Comparison of ENCODE assay signal across 8 cellular contexts in the genomic region with DNA sequence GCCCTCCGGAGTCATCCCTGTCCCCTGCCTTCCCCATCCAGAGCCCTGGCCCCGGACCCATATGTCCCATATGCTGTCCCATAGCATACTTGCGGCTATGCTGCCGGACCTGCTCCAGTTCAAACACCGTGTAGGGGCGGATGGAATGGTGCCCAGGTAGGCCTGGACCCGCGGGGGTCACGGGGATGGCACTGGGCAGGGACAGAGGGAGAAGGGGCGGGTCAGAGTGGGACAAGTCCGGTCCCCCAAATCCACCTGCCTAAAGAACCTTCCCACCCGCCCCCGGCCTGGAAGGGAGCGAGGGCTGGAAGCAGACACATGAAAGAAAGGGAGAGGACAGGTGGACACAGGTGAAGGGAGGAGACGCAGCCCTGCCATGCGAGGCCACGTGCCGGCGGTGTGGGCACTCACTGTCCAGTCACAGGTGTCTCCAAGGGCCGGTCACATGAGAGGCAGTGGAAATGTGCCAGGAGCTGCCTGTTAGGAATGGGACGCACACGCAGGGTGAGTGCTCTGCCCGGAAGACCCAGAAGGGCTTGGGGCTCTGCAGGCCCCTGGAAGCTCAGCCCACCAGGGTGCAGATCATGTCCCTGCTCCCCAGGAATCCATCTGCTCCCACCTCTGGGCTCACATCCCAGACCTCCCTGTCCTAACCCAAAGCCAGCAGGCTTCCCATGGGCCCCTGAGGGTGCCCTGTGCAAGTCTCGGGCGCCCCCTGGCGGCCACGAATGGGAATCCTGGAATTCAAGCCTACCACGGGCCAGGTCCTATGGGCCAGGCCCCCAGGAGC. TPM values are rescaled to one million over a fixed set of nuclear protein-coding genes. Genes with fewer than 3 reads are reported as not detected.
DNase-seq lines count a peak whose midpoint lies in the region; ATAC-seq and TF ChIP-seq lines count a peak whose summit lies in the region.

No MANE protein-coding gene starts in this region.

- no peak overlapping the region for H3K4me3 Mint-ChIP-seq in endodermal cell

- H3K27ac ChIP-seq in endodermal cell (ENCODE audit: low read depth, low read length) = no peak overlapping the region

- H3K4me3 ChIP-seq in NT2/D1 (ENCODE audit: insufficient read length, low read depth) = no peak overlapping the region
- no peak overlapping the region for H3K4me3 ChIP-seq in endodermal cell (ENCODE audit: low read length)

- no peaks in the 10 kb centered on the region for H3K9me3 Mint-ChIP-seq in endodermal cell

- H3K9me3 ChIP-seq in NT2/D1 (ENCODE audit: insufficient read depth, low read length) (no peaks in the 10 kb centered on the region), endodermal cell (ENCODE audit: control insufficient read depth, low read length) (no peaks in the 10 kb centered on the region)

- H3K27me3 Mint-ChIP-seq in endodermal cell (ENCODE audit: insufficient read depth) = no peaks in the 10 kb centered on the region

- H3K9ac ChIP-seq in NT2/D1 (ENCODE audit: insufficient read length, low read depth) (peak overlapping the region; percentile 51), endodermal cell (ENCODE audit: extremely low read depth, low read length, poor library complexity, severe bottlenecking) (no peak overlapping the region)

- ATAC-seq in GM21360 (IDR thresholded peaks at IDR 0.05; ENCODE audit: unreplicated experiment) = no peak

- peak; percentile 57 for DNase-seq in GDM1 (lab: John Stamatoyannopoulos, UW)
- DNase-seq in HUDEP-2 (lab: John Stamatoyannopoulos, UW; ENCODE audit: unreplicated experiment in 76 of 76) = peak in 67 of 76 experiments; percentile 11 to 84 (median 61)
- peak; percentile 47 for DNase-seq in NT2/D1 (ENCODE audit: low read depth, low spot score)
- DNase-seq in activated CD8-positive, alpha-beta memory T cell treated with anti-CD3 and anti-CD28 coated beads for 48 hours (ENCODE audit: low read depth in 2 of 3, low spot score in 2 of 3) = peak in 2 of 3 experiments; percentile 65 to 83
- peak; percentile 99 for DNase-seq in endodermal cell
- DNase-seq in midbrain (lab: John Stamatoyannopoulos, UW) = peak; percentile 91
- peak; percentile 75 to 81 for DNase-seq in stimulated activated CD8-positive, alpha-beta memory T cell treated with anti-CD3 and anti-CD28 coated beads, Interleukin-4, amount 100 ng/mL, for 1 hour (ENCODE audit: low read depth in 2 of 2, low spot score in 1 of 2)

- WGBS in endodermal cell (ENCODE audit: insufficient coverage in 1 of 2, insufficient read length in 1 of 2), 2 experiments = 71% methylated on average over 20 to 28 of the region's 28 CpGs

- H3K4me1 Mint-ChIP-seq in endodermal cell = no peaks in the 10 kb centered on the region

- H3K36me3 Mint-ChIP-seq in endodermal cell (ENCODE audit: low read depth) = no peaks in the 10 kb centered on the region

- H3K27me3 ChIP-seq in NT2/D1 (ENCODE audit: insufficient read depth, insufficient read length) = no peaks in the 10 kb centered on the region
- H3K27me3 ChIP-seq in endodermal cell (ENCODE audit: control insufficient read depth, insufficient read depth, low read length, poor library complexity, severe bottlenecking) = no peaks in the 10 kb centered on the region

- peak; percentile 98 for TF ChIP-seq CTCF in endodermal cell (conservative IDR thresholded peaks at IDR 0.05)

- H3K4me1 ChIP-seq in NT2/D1 (ENCODE audit: insufficient read depth, insufficient read length) (peaks cover 23% of the 10 kb centered on the region), endodermal cell (ENCODE audit: control insufficient read depth, insufficient read depth, low read length) (no peaks in the 10 kb centered on the region)

- H3K36me3 ChIP-seq in NT2/D1 (ENCODE audit: insufficient read depth, insufficient read length, low read length) (peaks cover 9% of the 10 kb centered on the region), endodermal cell (ENCODE audit: control insufficient read depth, insufficient read depth, low read length) (no peaks in the 10 kb centered on the region)

- no peak overlapping the region for H3K27ac Mint-ChIP-seq in endodermal cell

RNA-seq across cellular contexts. Expression of gene UBALD2, which starts 14.0 kb away (rescaled TPM):
- total RNA-seq in endodermal cell = 10 to 100 TPM; 36.0 to 46.0 TPM
- 66.6 TPM for polyA plus RNA-seq in endodermal cell (2013, experiment 1 of 2)
- 76.0 TPM for polyA plus RNA-seq in endodermal cell (2013, experiment 2 of 2)

RNA-seq across cellular contexts. Expression of gene QRICH2, which starts 28.9 kb away (rescaled TPM):
- total RNA-seq in endodermal cell = 1 to 10 TPM; 3.5 to 5.0 TPM
- 2.2 TPM for polyA plus RNA-seq in endodermal cell (2013, experiment 1 of 2)
- polyA plus RNA-seq in endodermal cell (2013, experiment 2 of 2) = 2.1 TPM

RNA-seq across cellular contexts. Expression of gene RNF157, which starts 38.9 kb away (rescaled TPM):
- total RNA-seq in endodermal cell = 10 to 100 TPM in 1 of 2 donors, 1 to 10 TPM in 1; 9.6 to 11.2 TPM
- 18.5 TPM for polyA plus RNA-seq in endodermal cell (2013, experiment 1 of 2)
- 17.5 TPM for polyA plus RNA-seq in endodermal cell (2013, experiment 2 of 2)

Comparison
In these comparisons a context has a peak if more than half of its experiments do, and no peak if none do; other contexts are left out.
1. DNase-seq: peak in every context shown above with its lines; median percentile 99 in endodermal cell; 91 in midbrain; 78 in stimulated activated CD8-positive, alpha-beta memory T cell treated with anti-CD3 and anti-CD28 coated beads, Interleukin-4, amount 100 ng/mL, for 1 hour; 74 in activated CD8-positive, alpha-beta memory T cell treated with anti-CD3 and anti-CD28 coated beads for 48 hours; 61 in HUDEP-2; 57 in GDM1; 47 in NT2/D1.